Comparison of ENCODE assay signal across 19 cellular contexts in the genomic region with DNA sequence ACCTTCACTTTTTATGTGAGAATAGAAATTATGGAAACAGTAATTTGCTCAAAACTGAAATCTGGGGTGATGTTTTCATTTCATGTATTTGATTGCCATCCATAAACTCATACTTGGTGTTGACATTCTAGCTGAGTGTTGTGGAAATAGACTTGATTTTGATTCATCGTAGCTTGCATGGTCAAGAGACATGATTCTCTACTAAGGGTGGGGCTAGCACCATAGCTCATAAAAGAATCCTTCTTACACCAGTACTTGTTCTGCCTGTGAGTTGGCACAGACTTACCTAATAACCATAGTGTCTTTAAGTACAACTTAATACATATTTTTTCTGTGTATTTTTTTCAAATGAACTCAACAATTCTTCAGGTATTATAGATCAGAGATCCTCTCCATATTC.
"Had no signal": no experiment of that assay in that cellular context is flagged by ENCODE, and none has a peak within 500 bp of the region (broad histone marks: within the 10 kb centered on the region; RNA-seq: fewer than 3 reads in every experiment).

No MANE protein-coding gene starts in this region.

- H3K27me3 Mint-ChIP-seq: activated CD4-positive, alpha-beta T cell treated with anti-CD3 and anti-CD28 coated beads, Interleukin-2, amount 10 ng/mL, durations not matched to agents 7 days and 5 days; activated naive CD8-positive, alpha-beta T cell treated with anti-CD3 and anti-CD28 coated beads for 36 hours had no signal

- H3K27ac ChIP-seq: coronary artery, prostate gland, right atrium auricular region, tibial artery had no signal

- ATAC-seq: activated CD4-positive, CD25-positive, alpha-beta regulatory T cell treated with anti-CD3 and anti-CD28 coated beads, Interleukin-2, amount 50 U/mL, for 24 hours; left cardiac atrium; SK-N-SH treated with all-trans-retinoic acid at 6 μM for 48 hours; stimulated activated naive CD8-positive, alpha-beta T cell treated with anti-CD3 and anti-CD28 coated beads, Interleukin-15, Interleukin-2, amounts not matched to agents 100 U/mL and 50 U/mL, for 24 hours had no signal

- H3K27ac Mint-ChIP-seq: activated naive CD8-positive, alpha-beta T cell treated with anti-CD3 and anti-CD28 coated beads for 36 hours had no signal

- H3K9me3 Mint-ChIP-seq: activated CD4-positive, alpha-beta T cell treated with anti-CD3 and anti-CD28 coated beads, Interleukin-2, amount 10 ng/mL, durations not matched to agents 7 days and 5 days; activated naive CD8-positive, alpha-beta T cell treated with anti-CD3 and anti-CD28 coated beads for 36 hours had no signal

- H3K4me3 Mint-ChIP-seq: activated CD4-positive, alpha-beta T cell treated with anti-CD3 and anti-CD28 coated beads, Interleukin-2, amount 10 ng/mL, durations not matched to agents 7 days and 5 days; activated naive CD8-positive, alpha-beta T cell treated with anti-CD3 and anti-CD28 coated beads for 36 hours had no signal

- DNase-seq: activated CD4-positive, alpha-beta T cell treated with anti-CD3 and anti-CD28 coated beads, Interleukin-2, amount 10 ng/mL, durations not matched to agents 7 days and 5 days; activated CD8-positive, alpha-beta memory T cell treated with anti-CD3 and anti-CD28 coated beads for 24 hours; activated CD8-positive, alpha-beta memory T cell treated with anti-CD3 and anti-CD28 coated beads, Interleukin-2, amount 50 U/mL, for 48 hours; activated gamma-delta T cell treated with Interleukin-2 at 50 U/mL for 16 hours; activated naive CD8-positive, alpha-beta T cell treated with anti-CD3 and anti-CD28 coated beads for 36 hours; amygdala; caudate nucleus; left cardiac atrium; midbrain; stimulated activated CD4-positive, alpha-beta T cell treated with anti-CD3 and anti-CD28 coated beads, Interleukin-2, amount 100 ng/mL, for 24 hours; stimulated activated naive CD8-positive, alpha-beta T cell treated with anti-CD3 and anti-CD28 coated beads, Interleukin-15, Interleukin-2, amounts not matched to agents 100 U/mL and 50 U/mL, for 24 hours; substantia nigra; T-helper 1 cell; tibial artery had no signal
